Comparison of ENCODE assay signal across 13 cellular contexts in genomic region chr4:90842960-90843359, GRCh38.
DNase-seq lines count a peak whose midpoint lies in the region; ATAC-seq, FAIRE-seq and TF ChIP-seq lines count a peak whose summit lies in the region.
"Had no signal": no experiment of that assay in that cellular context is flagged by ENCODE, and none has a peak within 500 bp of the region (broad histone marks: within the 10 kb centered on the region; RNA-seq: fewer than 3 reads in every experiment).

No MANE protein-coding gene starts in this region.

- no peak overlapping the region for H3K4me3 ChIP-seq in pancreas
- H3K4me3 ChIP-seq: right atrium auricular region had no signal

- no peak for FAIRE-seq in pancreas (lab: Jason Lieb, UNC)

- ATAC-seq in GM19328 (IDR thresholded peaks at IDR 0.05; ENCODE audit: unreplicated experiment) (peak; percentile 96), HG02840 (IDR thresholded peaks at IDR 0.05; ENCODE audit: low FRiP score, unreplicated experiment) (peak; percentile 99), HG03565 (IDR thresholded peaks at IDR 0.05; ENCODE audit: unreplicated experiment) (peak; percentile 93), pancreas (peak; percentile 91 to 96 (median 96)), sciatic nerve (no peak)

- no peaks in the 10 kb centered on the region for H3K9me3 ChIP-seq in pancreas
- H3K9me3 ChIP-seq: right atrium auricular region had no signal

- H3K27ac ChIP-seq in pancreas, result no peak overlapping the region
- H3K27ac ChIP-seq: right atrium auricular region had no signal

- H3K27me3 ChIP-seq in pancreas, result no peaks in the 10 kb centered on the region
- H3K27me3 ChIP-seq: right atrium auricular region had no signal

- H3K4me1 ChIP-seq in pancreas, result peaks cover 4 to 19% (median 6%) of the 10 kb centered on the region in 3 donors
- H3K4me1 ChIP-seq: right atrium auricular region had no signal

- no peaks in the 10 kb centered on the region for H3K36me3 ChIP-seq in pancreas
- H3K36me3 ChIP-seq: right atrium auricular region had no signal

- WGBS in pancreas, 2 donors, result 37 to 40% methylated on average over 2 of the region's 2 CpGs

- TF ChIP-seq CTCF in pancreas (IDR thresholded peaks at IDR 0.05), result no peak

- peak in 1 of 6 donors; percentile 13 for DNase-seq in pancreas
- DNase-seq in stimulated activated naive CD4-positive, alpha-beta T cell (lab: John Stamatoyannopoulos, UW), result no peak
- DNase-seq in NCI-H187 treated with DMSO at 0.1 percent for 48 hours (lab: John Stamatoyannopoulos, UW), result no peak
- DNase-seq in sciatic nerve (ENCODE audit: low spot score), result no peak
- DNase-seq in GM19240 (ENCODE audit: insufficient read length, low spot score), result no peak
- DNase-seq: activated CD4-positive, CD25-positive, alpha-beta regulatory T cell; DMS 273 treated with DMSO at 0.1 percent for 48 hours; H9; NCI-H1105 had no signal

- intact Hi-C loops in pancreas (cut with DNase I), result no loop called here
- intact Hi-C loops in sciatic nerve (cut with DNase I), result no loop called here
